8 cellular contexts compared by ENCODE assay signal in the genomic region with DNA sequence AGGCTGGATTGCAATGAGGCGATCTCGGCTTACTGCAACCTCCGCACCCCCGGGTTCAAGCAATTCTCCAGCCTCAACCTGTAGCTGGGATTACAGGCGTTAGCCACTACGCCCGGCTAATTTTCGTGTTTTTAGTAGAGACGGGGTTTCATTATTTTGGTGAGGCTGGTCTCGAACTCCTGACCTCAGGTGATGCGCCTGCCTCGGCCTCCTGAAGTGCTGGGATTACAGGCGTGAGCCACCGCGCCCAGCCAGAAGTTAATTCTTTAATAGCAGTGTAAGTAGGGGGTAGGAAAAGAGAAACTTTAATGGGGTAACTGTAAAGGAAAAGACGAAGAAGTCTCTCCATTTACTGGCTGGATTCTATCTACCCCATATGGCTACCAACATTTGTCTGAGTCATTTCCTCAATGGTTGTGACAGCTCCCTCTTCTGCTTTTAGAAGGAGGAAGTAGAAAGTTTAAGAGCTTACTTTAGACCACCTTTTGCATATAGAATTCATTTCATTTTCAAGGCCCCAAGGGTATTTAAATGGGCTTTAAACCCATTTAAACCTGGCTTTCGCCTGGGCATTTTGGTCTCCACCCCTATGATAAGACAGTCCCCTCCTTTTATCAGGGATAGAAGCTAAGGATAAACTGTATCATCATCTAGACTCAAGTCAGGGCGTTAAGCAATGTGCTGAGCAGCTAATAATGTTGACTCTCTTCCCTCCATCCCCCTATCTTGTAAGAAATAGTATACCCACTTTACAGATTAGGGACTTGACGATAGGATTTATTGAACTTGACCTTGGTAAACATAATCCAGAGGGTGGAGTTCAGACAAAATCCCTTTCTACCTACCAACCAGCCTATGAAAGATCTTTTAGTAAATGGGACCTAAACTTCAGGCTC. TPM values are rescaled to one million over a fixed set of nuclear protein-coding genes. Genes with fewer than 3 reads are reported as not detected.
DNase-seq lines count a peak whose midpoint lies in the region; ATAC-seq and TF ChIP-seq lines count a peak whose summit lies in the region.

No MANE protein-coding gene starts in this region.

- H3K9me3 ChIP-seq in thyroid gland, result no peaks in the 10 kb centered on the region

- intact Hi-C loops in thyroid gland (cut with DNase I), result loop anchor here (10.0 kb wide), 1 partner anchor 148 kb away; no protein-coding TSS in a partner anchor

- H3K27me3 ChIP-seq in thyroid gland, result no peaks in the 10 kb centered on the region

- peak; percentile 17 for ATAC-seq in GM18498 (IDR thresholded peaks at IDR 0.05; ENCODE audit: unreplicated experiment)
- ATAC-seq in HG03342 (IDR thresholded peaks at IDR 0.05; ENCODE audit: unreplicated experiment), result peak; percentile 30
- no peak for ATAC-seq in activated naive CD8-positive, alpha-beta T cell treated with anti-CD3 and anti-CD28 coated beads, Interleukin-2, amount 50 U/mL, for 24 hours
- ATAC-seq in activated CD4-positive, CD25-positive, alpha-beta regulatory T cell treated with anti-CD3 and anti-CD28 coated beads, Interleukin-2, amount 50 U/mL, for 24 hours, result no peak
- no peak for ATAC-seq in GM19324 (IDR thresholded peaks at IDR 0.05; ENCODE audit: low FRiP score, unreplicated experiment)

- TF ChIP-seq CTCF in thyroid gland (IDR thresholded peaks at IDR 0.05), result no peak

- peaks cover 39 to 53% of the 10 kb centered on the region in 2 donors for H3K4me1 ChIP-seq in thyroid gland

- H3K9me3 Mint-ChIP-seq in activated naive CD8-positive, alpha-beta T cell treated with anti-CD3 and anti-CD28 coated beads, Interleukin-2, amount 50 U/mL, for 24 hours, result no peaks in the 10 kb centered on the region

- H3K36me3 Mint-ChIP-seq in activated naive CD8-positive, alpha-beta T cell treated with anti-CD3 and anti-CD28 coated beads, Interleukin-2, amount 50 U/mL, for 24 hours (ENCODE audit: low read depth), result peaks cover 30% of the 10 kb centered on the region

- peak overlapping the region; percentile 88 to 94 (median 93) for H3K27ac ChIP-seq in thyroid gland

- H3K27ac Mint-ChIP-seq in activated naive CD8-positive, alpha-beta T cell treated with anti-CD3 and anti-CD28 coated beads, Interleukin-2, amount 50 U/mL, for 24 hours, result peak overlapping the region; percentile 98

- no peak for DNase-seq in activated naive CD8-positive, alpha-beta T cell treated with anti-CD3 and anti-CD28 coated beads, Interleukin-2, amount 50 U/mL, for 24 hours
- DNase-seq in kidney tubule cell (ENCODE audit: low spot score) (peak; percentile 67), thyroid gland (no peak)
- no peak for DNase-seq in activated CD4-positive, CD25-positive, alpha-beta regulatory T cell treated with anti-CD3 and anti-CD28 coated beads, Interleukin-2, amount 50 U/mL, for 72 hours

- 82 to 87% methylated on average over 19 of the region's 19 CpGs for WGBS in thyroid gland, 2 donors

- peaks cover 52% of the 10 kb centered on the region for H3K4me1 Mint-ChIP-seq in activated naive CD8-positive, alpha-beta T cell treated with anti-CD3 and anti-CD28 coated beads, Interleukin-2, amount 50 U/mL, for 24 hours

- peaks cover 3% of the 10 kb centered on the region for H3K27me3 Mint-ChIP-seq in activated naive CD8-positive, alpha-beta T cell treated with anti-CD3 and anti-CD28 coated beads, Interleukin-2, amount 50 U/mL, for 24 hours

- H3K4me3 Mint-ChIP-seq in activated naive CD8-positive, alpha-beta T cell treated with anti-CD3 and anti-CD28 coated beads, Interleukin-2, amount 50 U/mL, for 24 hours, result peak overlapping the region; percentile 84

- peaks cover under 1 to 3% of the 10 kb centered on the region in 2 donors for H3K36me3 ChIP-seq in thyroid gland

- peak overlapping the region in 1 of 3 donors; percentile 20 for H3K4me3 ChIP-seq in thyroid gland (replicated peaks in 1 of 3)

- TF ChIP-seq POLR2A in thyroid gland (IDR thresholded peaks at IDR 0.05), result no peak

RNA-seq across cellular contexts. Expression of a gene that starts 1.1 kb away (rescaled TPM):
- total RNA-seq in thyroid gland, result 100 to 1,000 TPM; 147 to 177 (median 166) TPM

Comparison
In these comparisons a context has a peak if more than half of its experiments do, and no peak if none do; other contexts are left out.
1. ATAC-seq: peak in GM18498 (single experiment) and HG03342 (single experiment); none in activated naive CD8-positive, alpha-beta T cell treated with anti-CD3 and anti-CD28 coated beads, Interleukin-2, amount 50 U/mL, for 24 hours (single experiment), activated CD4-positive, CD25-positive, alpha-beta regulatory T cell treated with anti-CD3 and anti-CD28 coated beads, Interleukin-2, amount 50 U/mL, for 24 hours (0 of 2) and GM19324 (single experiment).